In the genomic region with DNA sequence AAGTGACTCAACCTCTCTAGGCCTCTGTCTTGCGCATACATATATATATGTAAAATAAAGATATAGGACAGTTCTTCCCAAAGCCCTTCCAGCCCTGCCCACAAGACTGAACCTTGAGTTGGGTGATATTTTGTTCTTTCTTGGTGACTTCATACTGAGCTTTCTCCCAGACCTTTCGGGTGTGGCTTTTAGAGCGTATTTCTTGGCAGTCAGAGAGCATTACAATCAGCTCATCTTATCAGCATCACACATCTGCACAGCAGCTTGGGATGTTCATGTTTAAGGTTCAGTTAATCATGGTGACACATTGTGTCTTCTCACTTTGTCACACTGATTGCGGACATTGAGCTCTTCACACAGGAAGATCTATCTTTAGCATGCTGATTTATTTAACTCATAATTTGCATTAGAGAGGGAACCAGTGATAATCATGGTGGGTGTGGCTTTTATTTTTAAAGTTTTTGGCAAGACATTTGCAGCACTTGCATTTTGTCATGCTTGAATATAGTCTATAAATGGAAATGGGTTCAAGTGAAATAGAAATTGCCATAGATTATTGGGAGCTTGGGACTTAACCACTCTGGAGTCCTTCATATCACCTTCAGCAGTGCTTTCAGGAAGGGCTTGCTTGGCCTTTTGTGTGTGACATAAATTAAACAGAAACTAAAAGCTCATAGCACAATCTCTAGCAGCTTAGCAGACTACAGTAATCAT, we compare ENCODE assay signal across 8 cellular contexts. TPM values are rescaled to one million over a fixed set of nuclear protein-coding genes. Genes with fewer than 3 reads are reported as not detected.
DNase-seq lines count a peak whose midpoint lies in the region; ATAC-seq and TF ChIP-seq lines count a peak whose summit lies in the region.

No MANE protein-coding gene starts in this region.

- peak overlapping the region; percentile 60 for H3K4me3 Mint-ChIP-seq in activated T-helper 2 cell treated with anti-CD3 and anti-CD28 coated beads, Interferon-gamma antibody, Interleukin-2, Interleukin-4, amounts not matched to agents 10 μg/mL and 5 μg/mL and 100 μg/mL, durations not matched to agents 14 hours and 24 hours and 36 hours (ENCODE audit: low read depth)
- H3K4me3 Mint-ChIP-seq in glutamatergic neuron (ENCODE audit: unreplicated experiment), result no peak overlapping the region

- H3K27me3 ChIP-seq in BJ (ENCODE audit: control insufficient read depth, insufficient read depth, low read length), result no peaks in the 10 kb centered on the region

- H3K36me3 ChIP-seq in BJ (ENCODE audit: control insufficient read depth, insufficient read depth, low read length), result no peaks in the 10 kb centered on the region

- intact Hi-C loops in activated T-helper 2 cell treated with anti-CD3 and anti-CD28 coated beads, Interferon-gamma antibody, Interleukin-2, Interleukin-4, amounts not matched to agents 10 μg/mL and 5 μg/mL and 100 μg/mL, durations not matched to agents 14 hours and 24 hours and 36 hours (cut with micrococcal nuclease), result loop anchor here (1.0 to 2.0 kb wide), 7 partner anchors 8 to 81 kb away; partner anchors contain the start of gene KIF3B
- intact Hi-C loops in left colon (cut with DNase I, micrococcal nuclease), result no loop called here

- no peaks in the 10 kb centered on the region for H3K9me3 Mint-ChIP-seq in activated T-helper 2 cell treated with anti-CD3 and anti-CD28 coated beads, Interferon-gamma antibody, Interleukin-2, Interleukin-4, amounts not matched to agents 10 μg/mL and 5 μg/mL and 100 μg/mL, durations not matched to agents 14 hours and 24 hours and 36 hours
- H3K9me3 Mint-ChIP-seq in glutamatergic neuron (ENCODE audit: unreplicated experiment), result no peaks in the 10 kb centered on the region

- H3K27me3 Mint-ChIP-seq in activated T-helper 2 cell treated with anti-CD3 and anti-CD28 coated beads, Interferon-gamma antibody, Interleukin-2, Interleukin-4, amounts not matched to agents 10 μg/mL and 5 μg/mL and 100 μg/mL, durations not matched to agents 14 hours and 24 hours and 36 hours (ENCODE audit: low read depth), result no peaks in the 10 kb centered on the region
- H3K27me3 Mint-ChIP-seq in glutamatergic neuron (ENCODE audit: unreplicated experiment), result no peaks in the 10 kb centered on the region

- ATAC-seq in HG03521 (IDR thresholded peaks at IDR 0.05; ENCODE audit: unreplicated experiment) (peak; percentile 69), left colon (peak; percentile 78)

- H3K4me3 ChIP-seq in BJ (ENCODE audit: low read depth, low read length), result no peak overlapping the region

- peaks cover 60% of the 10 kb centered on the region for H3K4me1 Mint-ChIP-seq in activated T-helper 2 cell treated with anti-CD3 and anti-CD28 coated beads, Interferon-gamma antibody, Interleukin-2, Interleukin-4, amounts not matched to agents 10 μg/mL and 5 μg/mL and 100 μg/mL, durations not matched to agents 14 hours and 24 hours and 36 hours (ENCODE audit: low read depth)
- peaks cover 6% of the 10 kb centered on the region for H3K4me1 Mint-ChIP-seq in glutamatergic neuron (ENCODE audit: low read depth, unreplicated experiment)

- no peak for TF ChIP-seq CTCF in BJ (IDR thresholded peaks at IDR 0.05; ENCODE audit: insufficient read depth, low read depth, low read length)
- no peak for TF ChIP-seq CTCF in glutamatergic neuron (IDR thresholded peaks at IDR 0.05; ENCODE audit: partially characterized antibody, unreplicated experiment)

- POLR2A ChIA-PET in BJ (lab: Charles Lee), result interaction anchor here (0.6 kb wide), 1 partner anchor 1609 kb away, joined by 4 read pairs; no protein-coding TSS in a partner anchor

- DNase-seq in BJ (ENCODE audit: low read depth), result peak; percentile 26
- DNase-seq in GM19238 (ENCODE audit: insufficient read length, low spot score), result peak; percentile 16
- peak; percentile 47 for DNase-seq in activated T-helper 2 cell treated with anti-CD3 and anti-CD28 coated beads, Interferon-gamma antibody, Interleukin-2, Interleukin-4, amounts not matched to agents 10 μg/mL and 5 μg/mL and 100 μg/mL, durations not matched to agents 14 hours and 24 hours and 36 hours (ENCODE audit: low spot score)
- DNase-seq in left colon, result peak in 1 of 2 donors; percentile 47
- no peak for DNase-seq in amniotic stem cell (lab: John Stamatoyannopoulos, UW)
- no peak for DNase-seq in NCI-H1092 treated with DMSO at 0.1 percent for 48 hours (lab: John Stamatoyannopoulos, UW)
- DNase-seq in glutamatergic neuron, result no peak

- peak overlapping the region; percentile 84 for H3K27ac Mint-ChIP-seq in activated T-helper 2 cell treated with anti-CD3 and anti-CD28 coated beads, Interferon-gamma antibody, Interleukin-2, Interleukin-4, amounts not matched to agents 10 μg/mL and 5 μg/mL and 100 μg/mL, durations not matched to agents 14 hours and 24 hours and 36 hours
- H3K27ac Mint-ChIP-seq in glutamatergic neuron (ENCODE audit: unreplicated experiment), result no peak overlapping the region

- CTCF ChIA-PET in BJ (lab: Yijun Ruan, JAX), result interaction anchor here (0.6 to 0.8 kb wide), 2 partner anchors 10 to 237 kb away, joined by 3 read pairs; no protein-coding TSS in a partner anchor

- peaks cover 53% of the 10 kb centered on the region for H3K36me3 Mint-ChIP-seq in activated T-helper 2 cell treated with anti-CD3 and anti-CD28 coated beads, Interferon-gamma antibody, Interleukin-2, Interleukin-4, amounts not matched to agents 10 μg/mL and 5 μg/mL and 100 μg/mL, durations not matched to agents 14 hours and 24 hours and 36 hours (ENCODE audit: low read depth)
- H3K36me3 Mint-ChIP-seq in glutamatergic neuron (ENCODE audit: unreplicated experiment), result no peaks in the 10 kb centered on the region

RNA-seq across cellular contexts. Expression of gene KIF3B, which starts 8.3 kb away (rescaled TPM):
- polyA plus RNA-seq in BJ (2011; rRNA removed), result 20.9 and 25.2 TPM in 2 replicates
- 15.3 and 15.5 TPM in 2 replicates for polyA minus RNA-seq in BJ (2011; rRNA and poly(A)+ RNA removed)
- 40.6 and 42.2 TPM in 2 replicates for total RNA-seq in activated T-helper 2 cell treated with anti-CD3 and anti-CD28 coated beads, Interferon-gamma antibody, Interleukin-2, Interleukin-4, amounts not matched to agents 10 μg/mL and 5 μg/mL and 100 μg/mL, durations not matched to agents 14 hours and 24 hours and 36 hours
- total RNA-seq in left colon (10 to 100 TPM; 52.1 to 56.8 TPM), glutamatergic neuron (ENCODE audit: unreplicated experiment) (55.3 TPM)

Comparison
In these comparisons a context has a peak if more than half of its experiments do, and no peak if none do; other contexts are left out.
1. DNase-seq: peak in BJ (single experiment), GM19238 (single experiment) and activated T-helper 2 cell treated with anti-CD3 and anti-CD28 coated beads, Interferon-gamma antibody, Interleukin-2, Interleukin-4, amounts not matched to agents 10 μg/mL and 5 μg/mL and 100 μg/mL, durations not matched to agents 14 hours and 24 hours and 36 hours (single experiment); none in amniotic stem cell (single experiment), NCI-H1092 treated with DMSO at 0.1 percent for 48 hours (single experiment) and glutamatergic neuron (single experiment).